11 cellular contexts compared by ENCODE assay signal in the genomic region with DNA sequence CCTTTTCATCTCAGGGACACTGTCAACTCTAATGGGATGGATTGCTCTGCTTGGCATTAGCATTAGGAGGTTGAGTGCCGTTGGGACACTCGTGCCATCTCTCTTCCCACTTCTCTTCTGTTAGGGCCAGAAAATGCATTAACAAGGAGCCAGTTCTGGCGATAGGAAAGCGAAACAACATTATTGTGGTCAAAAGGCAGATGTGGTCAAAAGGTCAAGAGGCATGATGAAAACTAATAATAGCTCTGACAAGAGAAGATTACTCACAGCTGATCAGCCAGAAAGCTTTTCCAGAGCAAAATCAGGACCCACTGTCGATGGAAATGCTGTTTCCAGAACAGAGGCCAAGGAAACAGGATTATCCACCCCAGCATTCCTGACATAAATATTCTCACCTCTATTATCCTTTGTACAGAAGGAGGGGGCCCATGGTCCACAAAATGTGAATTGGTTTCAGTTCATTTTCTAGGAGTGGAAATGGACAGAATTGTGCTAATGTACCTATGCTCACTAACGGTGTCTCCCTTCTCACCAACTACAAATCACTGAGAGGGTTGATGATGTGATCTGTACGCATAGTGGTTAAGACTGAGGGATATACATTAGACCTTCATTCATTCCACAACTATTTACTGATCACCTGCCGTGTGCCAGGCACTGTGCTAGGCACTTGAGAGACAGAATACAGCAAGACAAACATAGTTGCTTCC.
A peak's percentile ranks its signal among the peaks of the same experiment; 100 is the strongest.
DNase-seq lines count a peak whose midpoint lies in the region; ATAC-seq and FAIRE-seq lines count a peak whose summit lies in the region.
"Had no signal": no experiment of that assay in that cellular context is flagged by ENCODE, and none has a peak within 500 bp of the region (broad histone marks: within the 10 kb centered on the region; RNA-seq: fewer than 3 reads in every experiment).

No MANE protein-coding gene starts in this region.

- DNase-seq in ELR (ENCODE audit: low read depth) (peak; percentile 73), MV-4-11 (lab: John Stamatoyannopoulos, UW) (peak; percentile 93), RKO (ENCODE audit: low spot score) (no peak), NCI-H1105 treated with DMSO at 0.1 percent for 48 hours (lab: John Stamatoyannopoulos, UW) (no peak), SIG-M5 (lab: John Stamatoyannopoulos, UW) (no peak), COLO829 (ENCODE audit: low spot score) (no peak)
- DNase-seq: activated T-cell treated with anti-CD3 and anti-CD28 coated beads, Interleukin-2, amount 50 U/mL, for 24 hours; GDM1; heart right ventricle had no signal

- peak; percentile 51 for ATAC-seq in GM21529 (IDR thresholded peaks at IDR 0.05; ENCODE audit: unreplicated experiment)
- ATAC-seq: heart right ventricle had no signal

- peak; percentile 85 for FAIRE-seq in islet of Langerhans (lab: Jason Lieb, UNC)

Comparison
In these comparisons a context has a peak if more than half of its experiments do, and no peak if none do; other contexts are left out.
1. DNase-seq: peak in ELR (single experiment) and MV-4-11 (single experiment); none in RKO (single experiment), NCI-H1105 treated with DMSO at 0.1 percent for 48 hours (single experiment), SIG-M5 (single experiment) and COLO829 (single experiment).